ENCODE assay signal across 6 cellular contexts in the genomic region with DNA sequence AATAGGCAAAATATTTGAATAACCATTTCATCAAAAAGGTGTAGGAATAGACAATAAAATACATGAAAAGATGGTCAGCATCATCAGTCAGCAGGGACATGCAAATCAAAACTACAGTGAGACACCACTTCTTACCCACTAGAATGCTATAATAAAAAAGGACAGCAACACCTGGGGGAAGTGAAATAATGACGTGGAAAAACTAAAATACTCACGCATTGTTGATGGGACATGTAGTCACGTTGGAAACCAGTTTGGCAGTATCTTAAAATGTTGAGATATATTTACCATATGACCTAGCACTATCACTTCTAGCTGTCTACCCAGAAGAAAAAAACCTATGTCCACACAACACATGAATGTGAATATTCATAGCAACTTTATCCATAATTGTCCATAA. TPM values are rescaled to one million over a fixed set of nuclear protein-coding genes. Genes with fewer than 3 reads are reported as not detected.
"Had no signal": no experiment of that assay in that cellular context is flagged by ENCODE, and none has a peak within 500 bp of the region (broad histone marks: within the 10 kb centered on the region; RNA-seq: fewer than 3 reads in every experiment).

No MANE protein-coding gene starts in this region.

RNA-seq across cellular contexts. Expression of a gene that starts 53.4 kb away (rescaled TPM):
- total RNA-seq: GM23338, H1, H9, HepG2, HT1080 had no signal
- polyA plus RNA-seq: GM23338, H1, HepG2, IgD-negative memory B cell had no signal
